30 cellular contexts compared by ENCODE assay signal in the genomic region with DNA sequence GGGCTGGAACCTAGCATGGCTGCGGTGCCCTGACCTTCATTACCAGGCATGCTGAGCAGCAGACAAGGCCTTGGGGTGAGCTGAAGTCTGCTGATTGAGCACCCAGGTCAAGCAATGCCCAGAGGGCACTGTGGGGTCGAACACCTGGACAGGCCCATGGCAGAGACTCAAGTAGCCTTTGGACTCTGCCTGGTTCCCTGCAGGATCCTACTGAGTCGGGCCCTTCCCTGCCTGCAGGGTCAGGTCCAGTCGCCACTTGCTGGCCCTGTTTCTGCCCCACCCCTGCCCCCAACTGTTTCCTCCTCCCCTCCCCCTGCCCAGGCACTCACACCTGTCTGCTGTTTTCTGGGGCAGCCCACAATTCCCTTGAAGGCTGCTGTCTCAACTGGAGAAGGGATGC.
"Had no signal": no experiment of that assay in that cellular context is flagged by ENCODE, and none has a peak within 500 bp of the region (broad histone marks: within the 10 kb centered on the region; RNA-seq: fewer than 3 reads in every experiment).

No MANE protein-coding gene starts in this region.

- H3K4me1 ChIP-seq: adrenal gland had no signal

- DNase-seq: activated B cell treated with CpG ODN at 0.5 μM for 24 hours; activated CD4-positive, alpha-beta T cell treated with anti-CD3 and anti-CD28 coated beads for 36 hours; activated CD4-positive, alpha-beta T cell treated with anti-CD3 and anti-CD28 coated beads, Interleukin-2, amount 10 ng/mL, durations not matched to agents 7 days and 5 days; activated CD4-positive, alpha-beta T cell treated with anti-CD3 and anti-CD28 coated beads, Interleukin-2, amount 50 U/mL, for 4 hours; activated CD8-positive, alpha-beta memory T cell treated with anti-CD3 and anti-CD28 coated beads for 24 hours; activated CD8-positive, alpha-beta T cell treated with anti-CD3 and anti-CD28 coated beads for 36 hours; activated effector memory CD4-positive, alpha-beta T cell treated with anti-CD3 and anti-CD28 coated beads, Interleukin-2, amount 50 U/mL, for 16 hours; activated naive CD4-positive, alpha-beta T cell treated with anti-CD3 and anti-CD28 coated beads for 36 hours; activated naive CD8-positive, alpha-beta T cell treated with anti-CD3 and anti-CD28 coated beads for 36 hours; activated naive CD8-positive, alpha-beta T cell treated with anti-CD3 and anti-CD28 coated beads, Interleukin-2, amount 50 U/mL, for 24 hours; activated T-cell treated with anti-CD3 and anti-CD28 coated beads, Interleukin-2, amount 50 U/mL, for 48 hours; adrenal gland; amygdala; aorta; body of pancreas; caudate nucleus; effector CD8-positive, alpha-beta T cell; foreskin fibroblast; glutamatergic neuron; SW 1271; T-helper 1 cell; T-helper 17 cell; T1000; WERI-Rb-1 had no signal

- H3K4me3 ChIP-seq: adrenal gland, body of pancreas had no signal

- FAIRE-seq: colon, endometrium, endothelial cell of umbilical vein, frontal cortex had no signal

- ATAC-seq: activated CD4-positive, alpha-beta T cell treated with anti-CD3 and anti-CD28 coated beads for 36 hours; activated CD4-positive, CD25-positive, alpha-beta regulatory T cell treated with anti-CD3 and anti-CD28 coated beads, Interleukin-2, amount 50 U/mL, for 24 hours; activated CD8-positive, alpha-beta T cell treated with anti-CD3 and anti-CD28 coated beads for 36 hours; activated naive CD8-positive, alpha-beta T cell treated with anti-CD3 and anti-CD28 coated beads, Interleukin-2, amount 50 U/mL, for 24 hours; body of pancreas; T-helper 17 cell had no signal

- H3K36me3 ChIP-seq: adrenal gland, WERI-Rb-1 had no signal

- H3K27me3 ChIP-seq: adrenal gland, body of pancreas had no signal

- H3K9me3 ChIP-seq: adrenal gland, body of pancreas had no signal

- H3K27ac ChIP-seq: adrenal gland, body of pancreas, epithelial cell of prostate, WERI-Rb-1 had no signal
